16 cellular contexts compared by ENCODE assay signal in the genomic region with DNA sequence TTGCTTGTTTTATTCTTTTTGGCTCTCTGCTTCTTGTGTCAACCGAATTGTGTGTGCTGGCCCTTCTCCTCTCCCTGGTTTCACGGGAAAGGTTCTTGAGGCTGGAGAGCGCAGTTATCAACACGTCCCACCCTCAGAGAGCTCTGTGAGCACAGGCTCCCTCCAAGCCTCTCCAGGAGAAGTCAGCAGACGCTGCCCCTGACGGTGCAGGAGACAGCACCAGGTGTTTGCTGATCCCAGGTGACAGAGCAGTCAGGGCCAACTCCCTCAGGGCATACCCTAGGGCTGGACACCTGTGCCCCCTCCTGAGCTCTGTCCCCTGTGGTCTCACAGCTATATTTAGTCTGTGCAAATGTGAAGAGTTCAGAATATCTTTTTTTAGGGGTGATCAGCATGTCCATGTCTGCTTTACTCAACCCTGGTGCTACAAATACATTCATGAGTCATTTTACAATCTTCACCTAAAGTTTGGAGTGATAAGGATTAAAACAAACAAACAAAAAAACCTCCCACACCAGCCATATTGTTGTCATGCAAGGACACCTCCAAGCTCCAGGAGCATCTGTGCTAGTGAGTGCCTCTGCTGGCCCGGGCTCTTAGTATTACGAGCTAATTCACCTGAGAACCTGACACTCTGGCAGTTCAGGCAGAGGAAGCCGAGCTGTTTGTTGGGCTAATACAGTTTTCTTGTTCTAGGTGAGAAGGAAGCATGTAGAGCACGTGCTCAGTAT.
A peak's percentile ranks its signal among the peaks of the same experiment; 100 is the strongest.
DNase-seq lines count a peak whose midpoint lies in the region; ATAC-seq and TF ChIP-seq lines count a peak whose summit lies in the region.
"Had no signal": no experiment of that assay in that cellular context is flagged by ENCODE, and none has a peak within 500 bp of the region (broad histone marks: within the 10 kb centered on the region; RNA-seq: fewer than 3 reads in every experiment).

No MANE protein-coding gene starts in this region.

- peaks cover 2% of the 10 kb centered on the region for H3K27me3 Mint-ChIP-seq in osteocyte (ENCODE audit: unreplicated experiment)

- ATAC-seq in GM18873 (IDR thresholded peaks at IDR 0.05; ENCODE audit: low FRiP score, unreplicated experiment) = no peak
- ATAC-seq: Panc1, Right ventricle myocardium inferior had no signal

- no peak overlapping the region for H3K4me3 Mint-ChIP-seq in osteocyte (ENCODE audit: unreplicated experiment)

- no peaks in the 10 kb centered on the region for H3K9me3 Mint-ChIP-seq in osteocyte (ENCODE audit: unreplicated experiment)

- H3K27ac Mint-ChIP-seq in osteocyte (ENCODE audit: unreplicated experiment) = no peak overlapping the region

- DNase-seq in NCI-H2107 treated with DMSO at 0.1 percent for 48 hours (lab: John Stamatoyannopoulos, UW; ENCODE audit: unreplicated experiment) (peak; percentile 20), NCI-H2107 (lab: John Stamatoyannopoulos, UW) (no peak), NCI-H345 (lab: John Stamatoyannopoulos, UW) (peak; percentile 32), cerebellar cortex (ENCODE audit: low spot score) (peak; percentile 17), osteocyte (ENCODE audit: extremely low spot score, unreplicated experiment) (peak; percentile 57), NCI-H1092 treated with DMSO at 0.1 percent for 48 hours (lab: John Stamatoyannopoulos, UW) (no peak), NCI-H82 (lab: John Stamatoyannopoulos, UW) (no peak)
- DNase-seq: 8988T, GF-D8, GOT3, NCI-H1417 treated with DMSO at 0.1 percent for 48 hours, NCI-H2029 treated with DMSO at 0.1 percent for 48 hours, NCI-H446 treated with DMSO at 0.1 percent for 48 hours had no signal

- no peak for TF ChIP-seq CTCF in osteocyte (IDR thresholded peaks at IDR 0.05)

- no peaks in the 10 kb centered on the region for H3K36me3 Mint-ChIP-seq in osteocyte (ENCODE audit: unreplicated experiment)

- no peaks in the 10 kb centered on the region for H3K4me1 Mint-ChIP-seq in osteocyte (ENCODE audit: unreplicated experiment)

Comparison
In these comparisons a context has a peak if more than half of its experiments do, and no peak if none do; other contexts are left out.
1. DNase-seq: peak in NCI-H2107 treated with DMSO at 0.1 percent for 48 hours (single experiment), NCI-H345 (single experiment), cerebellar cortex (single experiment) and osteocyte (single experiment); none in NCI-H2107 (single experiment), NCI-H1092 treated with DMSO at 0.1 percent for 48 hours (single experiment) and NCI-H82 (single experiment).